8 cellular contexts compared by ENCODE assay signal in the genomic region with DNA sequence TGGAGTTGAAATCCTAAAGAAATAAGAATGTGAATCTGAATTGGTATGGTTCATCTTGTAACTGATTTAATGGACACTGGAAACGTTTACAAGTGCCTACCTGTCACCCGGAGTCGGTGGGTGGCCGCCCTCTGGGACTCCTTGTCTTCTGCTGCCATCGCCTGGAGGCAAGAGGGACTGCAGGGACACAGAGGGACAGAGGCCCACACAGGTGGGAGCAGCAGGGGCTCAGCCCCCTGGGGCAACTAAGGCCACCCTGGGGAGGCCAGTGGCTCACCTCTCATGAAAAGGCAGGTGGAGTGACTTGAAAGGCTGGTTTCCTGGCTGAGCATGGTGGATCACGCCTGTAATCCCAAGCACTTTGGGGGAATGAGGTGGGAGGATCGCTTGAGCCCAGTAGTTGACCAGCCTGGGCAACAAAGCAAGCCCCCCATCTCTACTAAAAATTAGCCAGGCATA. TPM values are rescaled to one million over a fixed set of nuclear protein-coding genes. Genes with fewer than 3 reads are reported as not detected.
DNase-seq lines count a peak whose midpoint lies in the region; ATAC-seq and TF ChIP-seq lines count a peak whose summit lies in the region.

No MANE protein-coding gene starts in this region.

- H2BK120ac ChIP-seq in neuronal stem cell (ENCODE audit: low read depth, low read length), result no peak overlapping the region

- H3K27me3 Mint-ChIP-seq in activated T-cell treated with anti-CD3 and anti-CD28 coated beads, Interleukin-2, amount 50 U/mL, for 4 hours (ENCODE audit: low read depth), result peaks cover 7% of the 10 kb centered on the region

- H3K36me3 ChIP-seq in neuronal stem cell (replicated peaks in 1 of 2; ENCODE audit: control insufficient read depth in 2 of 2, insufficient read depth in 2 of 2, low read length in 2 of 2), result no peaks in the 10 kb centered on the region

- WGBS in neuronal stem cell (ENCODE audit: extremely low coverage in 2 of 2, insufficient read length in 2 of 2, insufficient replicate concordance in 1 of 2), 2 donors, result no CpG with 5 or more reads among the region's 7 CpGs

- no peak overlapping the region for H4K8ac ChIP-seq in neuronal stem cell (ENCODE audit: low read depth, low read length)

- no peak overlapping the region for H2BK5ac ChIP-seq in neuronal stem cell (ENCODE audit: low read length)

- H3K36me3 Mint-ChIP-seq in activated T-cell treated with anti-CD3 and anti-CD28 coated beads, Interleukin-2, amount 50 U/mL, for 4 hours (ENCODE audit: insufficient read depth), result no peaks in the 10 kb centered on the region

- H3K27me3 ChIP-seq in neuronal stem cell (ENCODE audit: control insufficient read depth in 3 of 3, insufficient read depth in 3 of 3, low read depth in 1 of 3, low read length in 3 of 3), result peaks cover 0 to 24% (median 0%) of the 10 kb centered on the region in 3 experiments

- no peak overlapping the region for H3K18ac ChIP-seq in neuronal stem cell (ENCODE audit: low read length)

- H2BK12ac ChIP-seq in neuronal stem cell (ENCODE audit: low read length), result no peak overlapping the region

- H3K9me3 Mint-ChIP-seq in activated T-cell treated with anti-CD3 and anti-CD28 coated beads, Interleukin-2, amount 50 U/mL, for 4 hours, result no peaks in the 10 kb centered on the region

- no peak overlapping the region for H3K4me2 ChIP-seq in neuronal stem cell (ENCODE audit: insufficient read depth, low read length, poor library complexity, severe bottlenecking)

- H2BK15ac ChIP-seq in neuronal stem cell (ENCODE audit: low read length), result no peak overlapping the region

- peak; percentile 32 for DNase-seq in DMS153 (lab: John Stamatoyannopoulos, UW)
- DNase-seq in HUDEP-2 (lab: John Stamatoyannopoulos, UW; ENCODE audit: unreplicated experiment in 76 of 76), result peak in 58 of 76 experiments; percentile 2 to 73 (median 40)
- DNase-seq in activated T-cell treated with anti-CD3 and anti-CD28 coated beads, Interleukin-2, amount 50 U/mL, for 4 hours, result peak; percentile 76
- peak; percentile 66 for DNase-seq in fibroblast of mammary gland (ENCODE audit: low read depth)
- DNase-seq in neuronal stem cell (ENCODE audit: low spot score), result peak; percentile 63
- DNase-seq in superior temporal gyrus (ENCODE audit: extremely low spot score), result peak; percentile 56

- no peak overlapping the region for H2AK5ac ChIP-seq in neuronal stem cell (ENCODE audit: low read depth, low read length)

- H4K91ac ChIP-seq in neuronal stem cell (ENCODE audit: low read depth, low read length, poor library complexity), result no peak overlapping the region

- H3K14ac ChIP-seq in neuronal stem cell (ENCODE audit: low read length), result no peak overlapping the region

- H3K4me1 ChIP-seq in neuronal stem cell (ENCODE audit: control insufficient read depth in 2 of 2, insufficient read depth in 1 of 2, low read depth in 1 of 2, low read length in 2 of 2), result no peaks in the 10 kb centered on the region

- H2AFZ ChIP-seq in neuronal stem cell (ENCODE audit: low read length), result no peak overlapping the region

- no peak overlapping the region for H3K4me3 Mint-ChIP-seq in activated T-cell treated with anti-CD3 and anti-CD28 coated beads, Interleukin-2, amount 50 U/mL, for 4 hours

- H3K4me1 Mint-ChIP-seq in activated T-cell treated with anti-CD3 and anti-CD28 coated beads, Interleukin-2, amount 50 U/mL, for 4 hours (ENCODE audit: low read depth), result no peaks in the 10 kb centered on the region

- H3K4ac ChIP-seq in neuronal stem cell (ENCODE audit: low read length), result no peak overlapping the region

- H3K4me3 ChIP-seq in fibroblast of mammary gland (ENCODE audit: control insufficient read depth, low read depth, low read length), result no peak overlapping the region
- no peak overlapping the region for H3K4me3 ChIP-seq in neuronal stem cell (ENCODE audit: low read length in 2 of 2)

- peak; percentile 93 for TF ChIP-seq CTCF in fibroblast of mammary gland (conservative IDR thresholded peaks at IDR 0.05; ENCODE audit: control insufficient read depth, insufficient read depth, low read depth, low read length)

- no peaks in the 10 kb centered on the region for H3K9me3 ChIP-seq in neuronal stem cell (replicated peaks in 1 of 2; ENCODE audit: control insufficient read depth in 2 of 2, insufficient read depth in 1 of 2, low read depth in 1 of 2, low read length in 2 of 2)

- no peak overlapping the region for H3K9ac ChIP-seq in neuronal stem cell (ENCODE audit: low read depth, low read length, poor library complexity)

- ATAC-seq in activated T-cell treated with anti-CD3 and anti-CD28 coated beads, Interleukin-2, amount 50 U/mL, for 4 hours, result peak; percentile 88 to 94
- ATAC-seq in HG02610 (IDR thresholded peaks at IDR 0.05; ENCODE audit: unreplicated experiment), result no peak

- no peaks in the 10 kb centered on the region for H3K79me1 ChIP-seq in neuronal stem cell (ENCODE audit: low read depth, low read length)

- no peak overlapping the region for H3K23ac ChIP-seq in neuronal stem cell (ENCODE audit: low read depth, low read length, poor library complexity)

- no peak overlapping the region for H3K27ac ChIP-seq in neuronal stem cell (replicated peaks; ENCODE audit: low read length)

TF ChIP-seq in PFSK-1, 5 proteins besides CTCF, POLR2A, EP300 and RAD21:
- TF ChIP-seq FOXP2 (optimal IDR thresholded peaks at IDR 0.05; ENCODE audit: borderline replicate concordance, extremely low read depth, extremely low read length, insufficient read depth) (peak; percentile 44), TAF1 (IDR thresholded peaks at IDR 0.05; ENCODE audit: borderline replicate concordance, insufficient read depth, low read length) (no peak)

RNA-seq across cellular contexts. Expression of a gene that starts 23.2 kb away (rescaled TPM):
- 10.9 TPM for polyA plus RNA-seq in PFSK-1 (2012; ENCODE audit: insufficient read length, low read depth)
- not detected for total RNA-seq in activated T-cell treated with anti-CD3 and anti-CD28 coated beads, Interleukin-2, amount 50 U/mL, for 4 hours
- 5.0 TPM for polyA plus RNA-seq in neuronal stem cell (2013, experiment 1 of 2)
- 5.5 TPM for polyA plus RNA-seq in neuronal stem cell (2013, experiment 2 of 2)

RNA-seq across cellular contexts. Expression of a gene that starts 48.5 kb away (rescaled TPM):
- 78.5 TPM for polyA plus RNA-seq in PFSK-1 (2012; ENCODE audit: insufficient read length, low read depth)
- total RNA-seq in activated T-cell treated with anti-CD3 and anti-CD28 coated beads, Interleukin-2, amount 50 U/mL, for 4 hours, result 10 to 100 TPM; 23.8 to 25.0 (median 24.1) TPM
- polyA plus RNA-seq in neuronal stem cell (2013, experiment 1 of 2), result 11.5 TPM
- 12.2 TPM for polyA plus RNA-seq in neuronal stem cell (2013, experiment 2 of 2)
